Comparison of ENCODE assay signal across 15 cellular contexts in genomic region chr1:31790641-31791091, GRCh38. TPM values are rescaled to one million over a fixed set of nuclear protein-coding genes. Genes with fewer than 3 reads are reported as not detected.
"Had no signal": no experiment of that assay in that cellular context is flagged by ENCODE, and none has a peak within 500 bp of the region (broad histone marks: within the 10 kb centered on the region; RNA-seq: fewer than 3 reads in every experiment).

No MANE protein-coding gene starts in this region.

- H3K36me3 Mint-ChIP-seq: activated naive CD4-positive, alpha-beta T cell treated with anti-CD3 and anti-CD28 coated beads, Interleukin-2, amount 10 ng/mL, durations not matched to agents 7 days and 5 days; stimulated activated memory B cell treated with anti-CD40 and anti-IgM and Interleukin-4, amounts not matched to agents 10 μg/mL and 1 μg/mL and 100 μg/mL, for 72 hours had no signal

- H3K9me3 ChIP-seq: heart left ventricle, left ventricle myocardium inferior, SJCRH30, tibial nerve had no signal

- ATAC-seq: heart left ventricle; stimulated activated memory B cell treated with anti-CD40 and anti-IgM and Interleukin-4, amounts not matched to agents 10 μg/mL and 1 μg/mL and 100 μg/mL, for 72 hours had no signal

- DNase-seq: activated CD4-positive, alpha-beta memory T cell treated with anti-CD3 and anti-CD28 coated beads, Interleukin-2, amount 10 ng/mL, durations not matched to agents 7 days and 5 days; activated CD4-positive, alpha-beta T cell treated with anti-CD3 and anti-CD28 coated beads for 1 hour; activated naive CD4-positive, alpha-beta T cell treated with anti-CD3 and anti-CD28 coated beads, Interleukin-2, amount 10 ng/mL, durations not matched to agents 7 days and 5 days; amniotic stem cell; foreskin melanocyte; left ventricle myocardium inferior; SJCRH30 had no signal

- H3K27ac Mint-ChIP-seq: activated CD4-positive, alpha-beta memory T cell treated with anti-CD3 and anti-CD28 coated beads, Interleukin-2, amount 10 ng/mL, durations not matched to agents 7 days and 5 days; activated naive CD4-positive, alpha-beta T cell treated with anti-CD3 and anti-CD28 coated beads, Interleukin-2, amount 10 ng/mL, durations not matched to agents 7 days and 5 days; stimulated activated memory B cell treated with anti-CD40 and anti-IgM and Interleukin-4, amounts not matched to agents 10 μg/mL and 1 μg/mL and 100 μg/mL, for 72 hours had no signal

- H3K36me3 ChIP-seq: heart left ventricle, left ventricle myocardium inferior, SJCRH30, tibial nerve had no signal

- H3K27me3 ChIP-seq: heart left ventricle, tibial nerve had no signal

- H3K4me3 ChIP-seq: heart left ventricle, left ventricle myocardium inferior, SJCRH30, smooth muscle cell, tibial nerve had no signal

- H3K4me3 Mint-ChIP-seq: activated CD4-positive, alpha-beta memory T cell treated with anti-CD3 and anti-CD28 coated beads, Interleukin-2, amount 10 ng/mL, durations not matched to agents 7 days and 5 days; stimulated activated memory B cell treated with anti-CD40 and anti-IgM and Interleukin-4, amounts not matched to agents 10 μg/mL and 1 μg/mL and 100 μg/mL, for 72 hours had no signal

- H3K4me2 ChIP-seq: smooth muscle cell had no signal

- H3K4me1 ChIP-seq: SJCRH30 had no signal

- FAIRE-seq: endothelial cell of umbilical vein, keratinocyte had no signal

- H3K27ac ChIP-seq: heart left ventricle, left ventricle myocardium inferior, SJCRH30, tibial nerve had no signal

- H3K9me3 Mint-ChIP-seq: activated CD4-positive, alpha-beta memory T cell treated with anti-CD3 and anti-CD28 coated beads, Interleukin-2, amount 10 ng/mL, durations not matched to agents 7 days and 5 days; activated naive CD4-positive, alpha-beta T cell treated with anti-CD3 and anti-CD28 coated beads, Interleukin-2, amount 10 ng/mL, durations not matched to agents 7 days and 5 days; stimulated activated memory B cell treated with anti-CD40 and anti-IgM and Interleukin-4, amounts not matched to agents 10 μg/mL and 1 μg/mL and 100 μg/mL, for 72 hours had no signal

RNA-seq across cellular contexts. Expression of gene SPOCD1, which starts 25.2 kb away (rescaled TPM):
- total RNA-seq: cerebellum; left ventricle myocardium inferior; T-helper 2 cell treated with Interferon-gamma antibody and Interleukin-4, amounts not matched to agents 100 ng/mL and 5 ng/mL, for 36 hours had no signal
